In genomic region chr10:98217793-98218192, GRCh38 we compare ENCODE assay signal across 17 cellular contexts. TPM values are rescaled to one million over a fixed set of nuclear protein-coding genes. Genes with fewer than 3 reads are reported as not detected.
"Had no signal": no experiment of that assay in that cellular context is flagged by ENCODE, and none has a peak within 500 bp of the region (broad histone marks: within the 10 kb centered on the region; RNA-seq: fewer than 3 reads in every experiment).

No MANE protein-coding gene starts in this region.

- H3K27ac Mint-ChIP-seq: activated CD4-positive, alpha-beta memory T cell treated with anti-CD3 and anti-CD28 coated beads for 36 hours; activated naive CD8-positive, alpha-beta T cell treated with anti-CD3 and anti-CD28 coated beads, Interleukin-2, amount 10 ng/mL, durations not matched to agents 7 days and 5 days; activated T-cell treated with anti-CD3 and anti-CD28 coated beads, Interleukin-2, amount 50 U/mL, for 72 hours; endodermal cell; nephron; T-helper 17 cell had no signal

- H3K27me3 Mint-ChIP-seq: activated CD4-positive, alpha-beta memory T cell treated with anti-CD3 and anti-CD28 coated beads for 36 hours; activated naive CD8-positive, alpha-beta T cell treated with anti-CD3 and anti-CD28 coated beads, Interleukin-2, amount 10 ng/mL, durations not matched to agents 7 days and 5 days; T-helper 17 cell had no signal

- H3K4me1 ChIP-seq: upper lobe of right lung had no signal

- H3K36me3 ChIP-seq: breast epithelium, upper lobe of right lung had no signal

- H3K4me3 ChIP-seq: breast epithelium, mucosa of descending colon, upper lobe of right lung had no signal

- H3K4me3 Mint-ChIP-seq: activated CD4-positive, alpha-beta memory T cell treated with anti-CD3 and anti-CD28 coated beads for 36 hours; activated naive CD8-positive, alpha-beta T cell treated with anti-CD3 and anti-CD28 coated beads, Interleukin-2, amount 10 ng/mL, durations not matched to agents 7 days and 5 days; activated T-cell treated with anti-CD3 and anti-CD28 coated beads, Interleukin-2, amount 50 U/mL, for 72 hours; endodermal cell; nephron; T-helper 17 cell had no signal

- ATAC-seq: activated T-cell treated with anti-CD3 and anti-CD28 coated beads, Interleukin-2, amount 50 U/mL, for 72 hours; left lobe of liver; mucosa of descending colon; stimulated activated naive CD8-positive, alpha-beta T cell treated with anti-CD3 and anti-CD28 coated beads, Interleukin-15, Interleukin-2, amounts not matched to agents 100 U/mL and 50 U/mL, for 24 hours; T-helper 17 cell; upper lobe of right lung had no signal

- H3K4me1 Mint-ChIP-seq: endodermal cell, nephron had no signal

- DNase-seq: activated CD4-positive, alpha-beta memory T cell treated with anti-CD3 and anti-CD28 coated beads for 36 hours; activated CD4-positive, CD25-positive, alpha-beta regulatory T cell treated with anti-CD3 and anti-CD28 coated beads, Interleukin-2, amount 50 U/mL, for 72 hours; activated gamma-delta T cell treated with Interleukin-2 at 50 U/mL for 16 hours; activated naive CD8-positive, alpha-beta T cell treated with anti-CD3 and anti-CD28 coated beads, Interleukin-2, amount 10 ng/mL, durations not matched to agents 7 days and 5 days; activated T-cell treated with anti-CD3 and anti-CD28 coated beads, Interleukin-2, amount 50 U/mL, for 72 hours; aorta; endodermal cell; head of caudate nucleus; mammary epithelial cell; mucosa of descending colon; stimulated activated CD4-positive, alpha-beta T cell treated with anti-CD3 and anti-CD28 coated beads, Interleukin-2, amount 100 ng/mL, for 48 hours; stimulated activated naive CD8-positive, alpha-beta T cell treated with anti-CD3 and anti-CD28 coated beads, Interleukin-15, Interleukin-2, amounts not matched to agents 100 U/mL and 50 U/mL, for 24 hours; T-helper 17 cell; upper lobe of right lung had no signal

- H3K27ac ChIP-seq: breast epithelium, upper lobe of right lung had no signal

- H3K27me3 ChIP-seq: breast epithelium, upper lobe of right lung had no signal

- H3K9me3 ChIP-seq: upper lobe of right lung had no signal

RNA-seq across cellular contexts. Expression of gene LOXL4, which starts 50.2 kb away (rescaled TPM):
- total RNA-seq: activated CD4-positive, alpha-beta memory T cell treated with anti-CD3 and anti-CD28 coated beads for 36 hours; activated naive CD8-positive, alpha-beta T cell treated with anti-CD3 and anti-CD28 coated beads, Interleukin-2, amount 10 ng/mL, durations not matched to agents 7 days and 5 days; activated T-cell treated with anti-CD3 and anti-CD28 coated beads, Interleukin-2, amount 50 U/mL, for 72 hours; T-helper 17 cell had no signal
